ENCODE assay signal across 8 cellular contexts in genomic region chrX:86946569-86946968, GRCh38.
DNase-seq lines count a peak whose midpoint lies in the region; ATAC-seq, FAIRE-seq and TF ChIP-seq lines count a peak whose summit lies in the region.

No MANE protein-coding gene starts in this region.

- TF ChIP-seq POLR2A in GM12891 (IDR thresholded peaks at IDR 0.05; ENCODE audit: low read depth, low read length): no peak

- DNase-seq in AG04450 (ENCODE audit: low read depth, low spot score) (no peak), GM12891 (ENCODE audit: insufficient read length, low spot score) (peak; percentile 1), RKO (ENCODE audit: low spot score) (peak; percentile 74), germinal center (ENCODE audit: low spot score) (peak; percentile 1), activated gamma-delta T cell treated with Interleukin-2 at 50 U/mL for 16 hours (no peak), aorta (no peak)
- DNase-seq in activated effector memory CD4-positive, alpha-beta T cell treated with anti-CD3 and anti-CD28 coated beads, Interleukin-2, amount 50 U/mL, for 16 hours: no peak

- ATAC-seq in HG03095 (IDR thresholded peaks at IDR 0.05; ENCODE audit: unreplicated experiment) (peak; percentile 87), aorta (ENCODE audit: low FRiP score) (no peak)

- CTCF ChIA-PET in AG04450 (lab: Charles Lee): interaction anchor here (0.6 kb wide), 1 partner anchor 1335 kb away, joined by 3 read pairs; no protein-coding TSS in a partner anchor

- intact Hi-C loops in aorta (cut with DNase I): no loop called here

- TF ChIP-seq CTCF in AG04450 (IDR thresholded peaks at IDR 0.05; ENCODE audit: low read depth, low read length): peak; percentile 33

- H3K27me3 ChIP-seq in AG04450 (ENCODE audit: control insufficient read depth, insufficient read depth, low read length) (no peaks in the 10 kb centered on the region), aorta (ENCODE audit: control insufficient read depth in 1 of 2, insufficient read depth in 2 of 2, low read length in 1 of 2) (no peaks in the 10 kb centered on the region)

- WGBS in aorta, 2 donors: 0 to 3% methylated on average over 1 of the region's 1 CpG

- H3K9me3 ChIP-seq in AG04450 (ENCODE audit: control insufficient read depth, insufficient read depth, low read length): no peaks in the 10 kb centered on the region; the same call in 1 of the 2 replicates
- H3K9me3 ChIP-seq in aorta (ENCODE audit: control insufficient read depth, low read length): no peaks in the 10 kb centered on the region

- H3K4me3 ChIP-seq in AG04450 (ENCODE audit: low read depth, low read length) (no peak overlapping the region), aorta (ENCODE audit: low read length in 2 of 2) (no peak overlapping the region)

- H3K4me1 ChIP-seq in aorta (ENCODE audit: control insufficient read depth in 1 of 2, insufficient read depth in 2 of 2, low read length in 2 of 2): no peaks in the 10 kb centered on the region

- POLR2A ChIA-PET in AG04450 (lab: Yijun Ruan, JAX): no interaction called here

- FAIRE-seq in GM12891 (lab: Jason Lieb, UNC): peak; percentile 84

- H3K27ac ChIP-seq in AG04450 (ENCODE audit: low read depth, low read length) (no peak overlapping the region), aorta (ENCODE audit: low read depth in 1 of 2, low read length in 2 of 2) (no peak overlapping the region)

- H3K36me3 ChIP-seq in aorta (ENCODE audit: control insufficient read depth in 1 of 2, insufficient read depth in 2 of 2, low read length in 1 of 2): no peaks in the 10 kb centered on the region

TF ChIP-seq in GM12891, 5 proteins besides CTCF, POLR2A, EP300 and RAD21:
- no peak for TF ChIP-seq POLR2AphosphoS5 (IDR thresholded peaks at IDR 0.05; ENCODE audit: low read depth, low read length)
- no peak for TF ChIP-seq POU2F2 (IDR thresholded peaks at IDR 0.05; ENCODE audit: low read depth, low read length)
- no peak for TF ChIP-seq TAF1 (IDR thresholded peaks at IDR 0.05; ENCODE audit: low read depth, low read length)
- no peak for TF ChIP-seq PAX5 (IDR thresholded peaks at IDR 0.05; ENCODE audit: insufficient read depth, low read length, severe bottlenecking)
- TF ChIP-seq SPI1 (IDR thresholded peaks at IDR 0.05; ENCODE audit: low read depth, low read length): no peak
TF ChIP-seq in GM12891: peak in this region for 0.

Comparison
In these comparisons a context has a peak if more than half of its experiments do, and no peak if none do; other contexts are left out.
1. DNase-seq: peak in GM12891 (single experiment), RKO (single experiment) and germinal center (single experiment); none in AG04450 (single experiment), activated gamma-delta T cell treated with Interleukin-2 at 50 U/mL for 16 hours (single experiment), activated effector memory CD4-positive, alpha-beta T cell treated with anti-CD3 and anti-CD28 coated beads, Interleukin-2, amount 50 U/mL, for 16 hours (single experiment) and aorta (0 of 2).